1 cellular context compared by ENCODE assay signal in genomic region chr1:25657121-25657521, GRCh38.
TF ChIP-seq lines count a peak whose summit lies in the region.

No MANE protein-coding gene starts in this region.

TF ChIP-seq in endothelial cell of umbilical vein, 7 proteins besides CTCF, POLR2A, EP300 and RAD21:
- TF ChIP-seq JUN (IDR thresholded peaks at IDR 0.05; ENCODE audit: borderline replicate concordance, insufficient read depth, insufficient read length, low read depth) (no peak), GATA2 (IDR thresholded peaks at IDR 0.05; ENCODE audit: insufficient read depth, insufficient read length, low read depth, low read length) (peak; percentile 17)
